18 cellular contexts compared by ENCODE assay signal in the genomic region with DNA sequence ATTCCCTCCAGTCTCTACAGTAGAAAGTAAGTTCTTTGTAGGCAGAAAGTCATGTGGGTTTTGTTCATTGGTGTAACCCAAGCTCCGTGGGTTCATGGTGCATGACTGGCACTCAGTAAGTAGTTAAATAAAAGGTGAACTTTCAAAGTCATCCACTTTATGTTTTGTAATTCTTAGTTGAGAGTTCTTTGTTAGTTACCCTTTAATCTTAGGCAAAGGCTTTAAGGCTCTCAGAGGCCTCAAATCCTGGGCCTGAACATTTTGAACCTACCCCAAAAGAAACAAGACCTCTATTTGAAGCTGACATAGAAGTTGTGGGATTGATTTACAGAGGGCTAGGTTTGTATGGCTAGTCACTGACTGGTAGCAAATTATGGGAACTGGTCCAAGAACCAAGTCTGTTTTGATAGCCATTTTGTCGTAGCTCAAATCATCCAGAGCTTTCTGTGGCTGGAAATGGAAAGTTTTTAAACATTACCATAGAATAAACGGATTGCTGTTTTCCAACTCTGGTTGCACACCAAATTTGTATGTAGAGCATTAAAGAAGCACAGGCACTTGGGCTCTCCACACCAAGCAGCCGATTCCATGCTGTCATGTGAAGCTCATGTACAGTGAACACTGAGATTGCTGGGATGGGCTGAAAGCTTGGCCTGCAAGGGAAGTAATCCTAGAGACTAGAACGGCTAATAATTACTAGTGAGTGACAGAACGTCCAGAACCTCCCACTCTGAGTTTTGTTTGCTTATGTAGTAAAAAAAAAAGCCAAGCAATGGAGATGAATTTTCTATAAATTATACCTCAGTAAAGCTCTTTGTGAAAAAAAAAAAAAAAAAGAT. TPM values are rescaled to one million over a fixed set of nuclear protein-coding genes. Genes with fewer than 3 reads are reported as not detected.
A peak's percentile ranks its signal among the peaks of the same experiment; 100 is the strongest.
DNase-seq lines count a peak whose midpoint lies in the region; TF ChIP-seq lines count a peak whose summit lies in the region.
"Had no signal": no experiment of that assay in that cellular context is flagged by ENCODE, and none has a peak within 500 bp of the region (broad histone marks: within the 10 kb centered on the region; RNA-seq: fewer than 3 reads in every experiment).

No MANE protein-coding gene starts in this region.

- H3K79me2 ChIP-seq in OCI-LY3 (ENCODE audit: low read length), result no peaks in the 10 kb centered on the region

- no peak overlapping the region for H2AFZ ChIP-seq in OCI-LY3 (ENCODE audit: low read depth, low read length)

- no peak overlapping the region for H3K9ac ChIP-seq in OCI-LY3 (ENCODE audit: low read length)

- CTCF ChIA-PET in CD8-positive, alpha-beta memory T cell (lab: Charles Lee), result no interaction called here

- H3K9me3 ChIP-seq in CD8-positive, alpha-beta memory T cell (ENCODE audit: low read length), result no peaks in the 10 kb centered on the region
- no peaks in the 10 kb centered on the region for H3K9me3 ChIP-seq in OCI-LY3 (ENCODE audit: insufficient read depth, low read length)
- H3K9me3 ChIP-seq: right atrium auricular region had no signal

- no peaks in the 10 kb centered on the region for H4K20me1 ChIP-seq in OCI-LY3 (ENCODE audit: insufficient read depth, low read length)

- no peak overlapping the region for H3K27ac ChIP-seq in CD8-positive, alpha-beta memory T cell (ENCODE audit: low read depth, low read length)
- no peak overlapping the region for H3K27ac ChIP-seq in OCI-LY3 (ENCODE audit: low read length)
- peak overlapping the region in 48 of 59 donors; percentile 1 to 81 (median 58) for H3K27ac ChIP-seq in dorsolateral prefrontal cortex
- H3K27ac ChIP-seq: right atrium auricular region had no signal

- H3K27me3 Mint-ChIP-seq in CD8-positive, alpha-beta memory T cell, result no peaks in the 10 kb centered on the region
- H3K27me3 Mint-ChIP-seq in neural crest cell (ENCODE audit: low read depth), result no peaks in the 10 kb centered on the region

- DNase-seq in CD8-positive, alpha-beta memory T cell, result no peak
- DNase-seq in dorsolateral prefrontal cortex, result no peak
- DNase-seq in neural crest cell (ENCODE audit: low read depth, low spot score), result no peak
- no peak for DNase-seq in amygdala (lab: John Stamatoyannopoulos, UW)
- no peak for DNase-seq in NCI-H2196 (lab: John Stamatoyannopoulos, UW; ENCODE audit: unreplicated experiment)
- DNase-seq in retina, result no peak
- DNase-seq in inferior parietal cortex (ENCODE audit: extremely low spot score), result no peak
- DNase-seq: amniotic stem cell; effector memory CD4-positive, alpha-beta T cell; GDM1; head of caudate nucleus; MM.1S; NCI-H446 treated with DMSO at 0.1 percent for 48 hours had no signal

- POLR2A ChIA-PET in CD8-positive, alpha-beta memory T cell (lab: Charles Lee), result no interaction called here

- no peaks in the 10 kb centered on the region for H3K27me3 ChIP-seq in CD8-positive, alpha-beta memory T cell (ENCODE audit: insufficient read depth, low read length, poor library complexity, severe bottlenecking)
- H3K27me3 ChIP-seq in OCI-LY3 (ENCODE audit: low read depth, low read length), result no peaks in the 10 kb centered on the region
- H3K27me3 ChIP-seq in dorsolateral prefrontal cortex, result no peaks in the 10 kb centered on the region
- H3K27me3 ChIP-seq: right atrium auricular region had no signal

- TF ChIP-seq CTCF in OCI-LY3 (IDR thresholded peaks at IDR 0.05; ENCODE audit: low read depth, low read length) (no peak), dorsolateral prefrontal cortex (IDR thresholded peaks at IDR 0.05 in 54 of 56, conservative IDR thresholded peaks at IDR 0.05 in 2 of 56; ENCODE audit: low read depth in 1 of 56, partially characterized antibody in 56 of 56) (no peak), neural crest cell (conservative IDR thresholded peaks at IDR 0.05) (no peak)

- H3K27ac Mint-ChIP-seq in CD8-positive, alpha-beta memory T cell, result peak overlapping the region in 7 of 8 donors; percentile 11 to 66 (median 52)
- peak overlapping the region; percentile 17 for H3K27ac Mint-ChIP-seq in neural crest cell (ENCODE audit: unreplicated experiment)
- H3K27ac Mint-ChIP-seq: T-helper 2 cell treated with Interferon-gamma antibody and Interleukin-4, amounts not matched to agents 5 μg/mL and 100 μg/mL, for 36 hours had no signal

- no peaks in the 10 kb centered on the region for H3K9me3 Mint-ChIP-seq in CD8-positive, alpha-beta memory T cell
- no peaks in the 10 kb centered on the region for H3K9me3 Mint-ChIP-seq in neural crest cell
- H3K9me3 Mint-ChIP-seq: CD14-positive monocyte; T-helper 2 cell treated with Interferon-gamma antibody and Interleukin-4, amounts not matched to agents 5 μg/mL and 100 μg/mL, for 36 hours had no signal

- no peaks in the 10 kb centered on the region for H3K36me3 ChIP-seq in CD8-positive, alpha-beta memory T cell (ENCODE audit: insufficient read depth, low read length)
- peaks cover 5% of the 10 kb centered on the region for H3K36me3 ChIP-seq in OCI-LY3 (replicated peaks; ENCODE audit: low read depth, low read length)

- no peak overlapping the region for H3K4me3 ChIP-seq in CD8-positive, alpha-beta memory T cell (ENCODE audit: low read length)
- H3K4me3 ChIP-seq in OCI-LY3 (ENCODE audit: low read length) (no peak overlapping the region), dorsolateral prefrontal cortex (no peak overlapping the region)
- H3K4me3 ChIP-seq: lung, right atrium auricular region had no signal

- H3K36me3 Mint-ChIP-seq in CD8-positive, alpha-beta memory T cell, result peaks cover 0 to 59% (median 11%) of the 10 kb centered on the region in 3 donors
- peaks cover 3% of the 10 kb centered on the region for H3K36me3 Mint-ChIP-seq in neural crest cell (ENCODE audit: low read depth)

- intact Hi-C loops in dorsolateral prefrontal cortex (cut with DNase I), result loop anchor here in 1 of 2 donors (5.0 to 10.0 kb wide), 2 partner anchors 94 to 576 kb away; a partner anchor contains a TSS

- H3K4me2 ChIP-seq in OCI-LY3 (ENCODE audit: low read length), result peak overlapping the region; percentile 38

- no peaks in the 10 kb centered on the region for H3K4me1 ChIP-seq in CD8-positive, alpha-beta memory T cell (ENCODE audit: insufficient read depth, low read length)
- peaks cover 13% of the 10 kb centered on the region for H3K4me1 ChIP-seq in OCI-LY3 (ENCODE audit: low read length)

- no peak overlapping the region for H3K4me3 Mint-ChIP-seq in CD8-positive, alpha-beta memory T cell
- peak overlapping the region; percentile 32 for H3K4me3 Mint-ChIP-seq in neural crest cell
- H3K4me3 Mint-ChIP-seq: CD14-positive monocyte; T-helper 2 cell treated with Interferon-gamma antibody and Interleukin-4, amounts not matched to agents 5 μg/mL and 100 μg/mL, for 36 hours had no signal

- H3K4me1 Mint-ChIP-seq in CD8-positive, alpha-beta memory T cell, result no peaks in the 10 kb centered on the region
- peaks cover 42% of the 10 kb centered on the region for H3K4me1 Mint-ChIP-seq in neural crest cell

RNA-seq across cellular contexts. Expression of a gene that starts 53.5 kb away (rescaled TPM):
- 10 to 100 TPM; 25.9 to 27.4 TPM for total RNA-seq in CD8-positive, alpha-beta memory T cell
- 17.3 TPM for polyA plus RNA-seq in CD8-positive, alpha-beta memory T cell
- total RNA-seq in dorsolateral prefrontal cortex (10 to 100 TPM; 39.9 to 93.6 (median 55.5) TPM), neural crest cell (30.7 and 33.7 TPM in 2 replicates)

RNA-seq across cellular contexts. Expression of a gene that starts 59.7 kb away (rescaled TPM):
- not detected for total RNA-seq in CD8-positive, alpha-beta memory T cell
- not detected for polyA plus RNA-seq in CD8-positive, alpha-beta memory T cell
- total RNA-seq in dorsolateral prefrontal cortex (1 to 10 TPM in 2 of 120 experiments, under 1 TPM in 56, not detected in 62; 0.11 to 1.2 (median 0.28) TPM), neural crest cell (not detected in 2 replicates)
- total RNA-seq: lung, right atrium auricular region had no signal
- polyA plus RNA-seq: CD14-positive monocyte, lung had no signal

Comparison
In these comparisons a context has a peak if more than half of its experiments do, and no peak if none do; other contexts are left out.
1. H3K27ac ChIP-seq: peak in dorsolateral prefrontal cortex (48 of 59); none in CD8-positive, alpha-beta memory T cell (single experiment) and OCI-LY3 (single experiment).